In the genomic region with DNA sequence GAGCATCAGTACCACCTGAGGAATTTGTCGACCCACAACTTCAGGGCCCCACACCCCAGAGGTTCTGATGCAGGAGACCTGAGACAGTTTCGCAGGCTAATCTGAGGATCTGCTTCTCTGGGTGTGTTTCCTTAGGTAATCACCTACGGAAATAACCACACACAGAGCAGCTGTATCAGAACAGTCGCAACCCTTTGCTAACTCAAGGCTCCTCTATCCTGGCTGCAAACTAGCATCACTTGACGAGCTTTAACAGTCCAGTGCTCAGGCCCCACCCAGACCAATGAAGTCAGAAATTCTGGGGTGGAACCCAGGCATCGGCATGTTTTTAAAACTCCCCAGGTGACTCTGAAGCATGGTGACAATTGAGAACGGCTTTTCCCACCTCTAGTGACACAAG, we compare ENCODE assay signal across 1 cellular context.
TF ChIP-seq lines count a peak whose summit lies in the region.

No MANE protein-coding gene starts in this region.

TF ChIP-seq in HepG2, 621 proteins besides CTCF, POLR2A, EP300 and RAD21:
- TF ChIP-seq JARID2 (CRISPR knock-in tag; IDR thresholded peaks at IDR 0.05; ENCODE audit: insufficient replicate concordance) (no peak), HES4 (CRISPR knock-in tag; IDR thresholded peaks at IDR 0.05; ENCODE audit: borderline replicate concordance) (no peak), SALL1 (CRISPR knock-in tag; IDR thresholded peaks at IDR 0.05) (0 out of 2 replicates have a peak, but pooled peaks have one; percentile 21)
